Comparison of ENCODE assay signal across 15 cellular contexts in the genomic region with DNA sequence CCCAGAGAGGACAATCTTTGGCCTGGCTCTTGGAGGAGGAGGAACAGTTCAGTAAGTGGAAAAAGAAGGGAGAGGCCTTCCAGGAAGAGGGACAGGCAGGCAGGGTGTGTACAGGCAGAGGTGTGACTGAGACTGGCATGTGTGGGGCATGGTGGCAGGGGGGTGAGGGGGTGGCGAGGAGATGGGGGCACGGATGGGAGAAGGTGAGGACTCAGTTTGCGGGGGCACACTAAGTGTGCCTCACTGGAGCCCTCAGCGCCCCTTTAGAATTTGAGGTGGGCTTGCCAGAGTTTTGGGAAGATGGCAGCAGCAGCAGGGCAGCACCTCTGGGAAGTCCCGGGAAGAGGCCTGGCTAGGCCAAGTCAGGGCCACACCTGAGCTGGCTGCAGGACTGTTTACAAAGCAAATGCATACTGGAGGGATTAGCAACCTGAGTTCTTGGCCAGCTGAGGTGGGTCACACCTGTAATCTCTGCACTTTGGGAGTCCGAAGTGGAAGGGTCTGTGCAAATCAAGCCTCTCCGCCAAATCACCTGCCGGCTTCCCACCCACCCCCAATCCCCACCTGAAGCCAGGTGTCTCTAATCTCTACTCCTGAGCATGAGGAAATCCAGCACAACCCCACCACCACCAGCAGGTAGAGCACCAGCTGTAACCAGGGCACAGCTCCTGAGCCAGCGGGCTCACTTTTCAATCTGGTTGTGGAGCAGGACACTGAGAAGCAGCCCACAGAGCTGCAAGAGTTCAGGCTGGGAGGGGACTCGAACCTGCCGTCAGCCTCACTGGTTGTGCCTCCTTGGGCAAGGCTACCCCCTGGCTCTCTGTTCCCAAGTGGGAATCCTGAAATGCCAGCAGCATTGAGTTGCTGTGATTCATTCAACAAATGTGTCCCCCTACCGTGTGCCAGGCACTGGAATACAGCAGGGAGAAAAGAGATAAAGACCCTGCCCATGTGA. TPM values are rescaled to one million over a fixed set of nuclear protein-coding genes. Genes with fewer than 3 reads are reported as not detected.
"Had no signal": no experiment of that assay in that cellular context is flagged by ENCODE, and none has a peak within 500 bp of the region (broad histone marks: within the 10 kb centered on the region; RNA-seq: fewer than 3 reads in every experiment).

No MANE protein-coding gene starts in this region.

- H3K4me1 ChIP-seq: tibial nerve had no signal

- H3K9me3 ChIP-seq: tibial nerve had no signal

- H3K4me1 Mint-ChIP-seq: activated CD4-positive, alpha-beta T cell treated with anti-CD3 and anti-CD28 coated beads, Interleukin-2, amount 10 ng/mL, durations not matched to agents 24 days and 14 days; immature natural killer cell; stimulated activated effector memory CD8-positive, alpha-beta T cell treated with anti-CD3 and anti-CD28 coated beads, Interleukin-12 subunit alpha, Interleukin-12 subunit beta, amount 100 ng/mL, for 72 hours had no signal

- H3K27me3 ChIP-seq: tibial nerve had no signal

- DNase-seq: activated CD4-positive, alpha-beta T cell treated with anti-CD3 and anti-CD28 coated beads, Interleukin-2, amount 10 ng/mL, durations not matched to agents 24 days and 14 days; activated naive CD4-positive, alpha-beta T cell treated with Interleukin-2 at 50 U/mL for 16 hours; caudate nucleus; effector CD8-positive, alpha-beta T cell; hippocampal formation; immature natural killer cell; mesenchymal stem cell; naive B cell; right cardiac atrium; T-helper 1 cell had no signal

- H3K36me3 Mint-ChIP-seq: immature natural killer cell; naive B cell; stimulated activated effector memory CD8-positive, alpha-beta T cell treated with anti-CD3 and anti-CD28 coated beads, Interleukin-12 subunit alpha, Interleukin-12 subunit beta, amount 100 ng/mL, for 72 hours had no signal

- H3K27me3 Mint-ChIP-seq: activated CD4-positive, alpha-beta T cell treated with anti-CD3 and anti-CD28 coated beads, Interleukin-2, amount 10 ng/mL, durations not matched to agents 24 days and 14 days had no signal

- H3K4me3 Mint-ChIP-seq: activated CD4-positive, alpha-beta T cell treated with anti-CD3 and anti-CD28 coated beads, Interleukin-2, amount 10 ng/mL, durations not matched to agents 24 days and 14 days; immature natural killer cell; naive B cell; stimulated activated effector memory CD8-positive, alpha-beta T cell treated with anti-CD3 and anti-CD28 coated beads, Interleukin-12 subunit alpha, Interleukin-12 subunit beta, amount 100 ng/mL, for 72 hours had no signal

- H3K4me2 ChIP-seq: smooth muscle cell had no signal

- H3K36me3 ChIP-seq: tibial nerve had no signal

- H3K27ac ChIP-seq: coronary artery, SK-N-MC, tibial nerve had no signal

- H3K9me3 Mint-ChIP-seq: activated CD4-positive, alpha-beta T cell treated with anti-CD3 and anti-CD28 coated beads, Interleukin-2, amount 10 ng/mL, durations not matched to agents 24 days and 14 days; immature natural killer cell; stimulated activated effector memory CD8-positive, alpha-beta T cell treated with anti-CD3 and anti-CD28 coated beads, Interleukin-12 subunit alpha, Interleukin-12 subunit beta, amount 100 ng/mL, for 72 hours had no signal

- ATAC-seq: stimulated activated effector memory CD8-positive, alpha-beta T cell treated with anti-CD3 and anti-CD28 coated beads, Interleukin-12 subunit alpha, Interleukin-12 subunit beta, amount 100 ng/mL, for 72 hours had no signal

- H3K27ac Mint-ChIP-seq: activated CD4-positive, alpha-beta T cell treated with anti-CD3 and anti-CD28 coated beads, Interleukin-2, amount 10 ng/mL, durations not matched to agents 24 days and 14 days; immature natural killer cell; stimulated activated effector memory CD8-positive, alpha-beta T cell treated with anti-CD3 and anti-CD28 coated beads, Interleukin-12 subunit alpha, Interleukin-12 subunit beta, amount 100 ng/mL, for 72 hours had no signal

- H3K4me3 ChIP-seq: coronary artery, SK-N-MC, smooth muscle cell, tibial nerve had no signal

RNA-seq across cellular contexts. Expression of a gene that starts 10.2 kb away (rescaled TPM):
- total RNA-seq: activated CD4-positive, alpha-beta T cell treated with anti-CD3 and anti-CD28 coated beads, Interleukin-2, amount 10 ng/mL, durations not matched to agents 24 days and 14 days; right cardiac atrium had no signal
